ENCODE assay signal across 8 cellular contexts in genomic region chr7:6271091-6271658, GRCh38. TPM values are rescaled to one million over a fixed set of nuclear protein-coding genes. Genes with fewer than 3 reads are reported as not detected.
DNase-seq lines count a peak whose midpoint lies in the region; ATAC-seq and TF ChIP-seq lines count a peak whose summit lies in the region.

No MANE protein-coding gene starts in this region.

- H3K18ac ChIP-seq in neuronal stem cell (ENCODE audit: low read length) = no peak overlapping the region

- H3K9ac ChIP-seq in neuronal stem cell (ENCODE audit: low read depth, low read length, poor library complexity) = peak overlapping the region; percentile 67

- no peaks in the 10 kb centered on the region for H3K9me3 Mint-ChIP-seq in activated naive CD4-positive, alpha-beta T cell treated with anti-CD3 and anti-CD28 coated beads, Interleukin-2, amount 50 U/mL, for 24 hours

- H3K14ac ChIP-seq in neuronal stem cell (ENCODE audit: low read length) = no peak overlapping the region

- no peak overlapping the region for H4K8ac ChIP-seq in neuronal stem cell (ENCODE audit: low read depth, low read length)

- no peak for ATAC-seq in GM18861 (IDR thresholded peaks at IDR 0.05; ENCODE audit: unreplicated experiment)

- peaks cover 4% of the 10 kb centered on the region for H3K79me1 ChIP-seq in neuronal stem cell (ENCODE audit: low read depth, low read length)

- peak overlapping the region; percentile 91 for H3K4me3 Mint-ChIP-seq in activated naive CD4-positive, alpha-beta T cell treated with anti-CD3 and anti-CD28 coated beads, Interleukin-2, amount 50 U/mL, for 24 hours

- H3K9me3 ChIP-seq in neuronal stem cell (replicated peaks in 1 of 2; ENCODE audit: control insufficient read depth in 2 of 2, insufficient read depth in 1 of 2, low read depth in 1 of 2, low read length in 2 of 2) = no peaks in the 10 kb centered on the region

- H2BK5ac ChIP-seq in neuronal stem cell (ENCODE audit: low read length) = no peak overlapping the region

- H3K4me1 Mint-ChIP-seq in activated naive CD4-positive, alpha-beta T cell treated with anti-CD3 and anti-CD28 coated beads, Interleukin-2, amount 50 U/mL, for 24 hours = peaks cover 26% of the 10 kb centered on the region

- DNase-seq in AG09309 (ENCODE audit: low read depth) = no peak
- DNase-seq in GM20000 (ENCODE audit: low spot score) = peak; percentile 48
- DNase-seq in OCI-M1 (lab: John Stamatoyannopoulos, UW) = peak; percentile 25
- peak; percentile 60 for DNase-seq in glomerular visceral epithelial cell (ENCODE audit: extremely low spot score)
- DNase-seq in neuronal stem cell (ENCODE audit: low spot score) = no peak

- TF ChIP-seq CTCF in AG09309 (IDR thresholded peaks at IDR 0.05; ENCODE audit: control insufficient read depth, insufficient read depth, low read depth, low read length, missing control alignments) = peak; percentile 63
- no peak for TF ChIP-seq CTCF in GM20000 (IDR thresholded peaks at IDR 0.05; ENCODE audit: extremely low read depth, missing control alignments)

- H3K36me3 ChIP-seq in neuronal stem cell (replicated peaks in 1 of 2; ENCODE audit: control insufficient read depth in 2 of 2, insufficient read depth in 2 of 2, low read length in 2 of 2) (peaks cover 0 to 2% of the 10 kb centered on the region in 2 donors), urinary bladder (ENCODE audit: insufficient read depth) (no peaks in the 10 kb centered on the region)

- H3K4me3 ChIP-seq in AG09309 (ENCODE audit: control insufficient read depth, low read depth, low read length) (peak overlapping the region; percentile 59), neuronal stem cell (ENCODE audit: low read length in 2 of 2) (peak overlapping the region; percentile 92 to 93), urinary bladder (ENCODE audit: low read depth, low read length) (peak overlapping the region; percentile 98)

- H2BK15ac ChIP-seq in neuronal stem cell (ENCODE audit: low read length) = no peak overlapping the region

- peak overlapping the region; percentile 13 for H3K27ac Mint-ChIP-seq in activated naive CD4-positive, alpha-beta T cell treated with anti-CD3 and anti-CD28 coated beads, Interleukin-2, amount 50 U/mL, for 24 hours

- no CpG with 5 or more reads among the region's 14 CpGs for WGBS in neuronal stem cell (ENCODE audit: extremely low coverage in 2 of 2, insufficient read length in 2 of 2, insufficient replicate concordance in 1 of 2), 2 donors
- 2% methylated on average over 14 of the region's 14 CpGs for WGBS in urinary bladder

- no peak overlapping the region for H3K23ac ChIP-seq in neuronal stem cell (ENCODE audit: low read depth, low read length, poor library complexity)

- peak overlapping the region; percentile 92 for H3K4me2 ChIP-seq in neuronal stem cell (ENCODE audit: insufficient read depth, low read length, poor library complexity, severe bottlenecking)

- no peak overlapping the region for H2AK5ac ChIP-seq in neuronal stem cell (ENCODE audit: low read depth, low read length)

- peaks cover 0 to 11% (median 11%) of the 10 kb centered on the region in 3 experiments for H3K27me3 ChIP-seq in neuronal stem cell (ENCODE audit: control insufficient read depth in 3 of 3, insufficient read depth in 3 of 3, low read depth in 1 of 3, low read length in 3 of 3)

- H2BK12ac ChIP-seq in neuronal stem cell (ENCODE audit: low read length) = no peak overlapping the region

- no peak overlapping the region for H3K4ac ChIP-seq in neuronal stem cell (ENCODE audit: low read length)

- H3K36me3 Mint-ChIP-seq in activated naive CD4-positive, alpha-beta T cell treated with anti-CD3 and anti-CD28 coated beads, Interleukin-2, amount 50 U/mL, for 24 hours = no peaks in the 10 kb centered on the region

- H3K4me1 ChIP-seq in neuronal stem cell (ENCODE audit: control insufficient read depth in 2 of 2, insufficient read depth in 1 of 2, low read depth in 1 of 2, low read length in 2 of 2) (peaks cover 7 to 15% of the 10 kb centered on the region in 2 donors), urinary bladder (ENCODE audit: insufficient read depth) (no peaks in the 10 kb centered on the region)

- no peak overlapping the region for H2BK120ac ChIP-seq in neuronal stem cell (ENCODE audit: low read depth, low read length)

- peaks cover 4% of the 10 kb centered on the region for H3K27me3 Mint-ChIP-seq in activated naive CD4-positive, alpha-beta T cell treated with anti-CD3 and anti-CD28 coated beads, Interleukin-2, amount 50 U/mL, for 24 hours

- H2AFZ ChIP-seq in neuronal stem cell (ENCODE audit: low read length) = peak overlapping the region; percentile 88

- H3K27ac ChIP-seq in neuronal stem cell (replicated peaks; ENCODE audit: low read length) = no peak overlapping the region
- H3K27ac ChIP-seq in urinary bladder (ENCODE audit: low read depth) = no peak overlapping the region

- H4K91ac ChIP-seq in neuronal stem cell (ENCODE audit: low read depth, low read length, poor library complexity) = no peak overlapping the region

RNA-seq across cellular contexts. Expression of gene CYTH3, which starts 1.2 kb away (rescaled TPM):
- polyA plus RNA-seq in neuronal stem cell (2013, experiment 1 of 2) = 9.5 TPM
- polyA plus RNA-seq in neuronal stem cell (2013, experiment 2 of 2) = 9.5 TPM
- total RNA-seq in urinary bladder = 28.9 TPM
- 23.5 TPM for polyA plus RNA-seq in urinary bladder

Comparison
In these comparisons a context has a peak if more than half of its experiments do, and no peak if none do; other contexts are left out.
1. DNase-seq: peak in GM20000 (single experiment), OCI-M1 (single experiment) and glomerular visceral epithelial cell (single experiment); none in AG09309 (single experiment) and neuronal stem cell (single experiment).
2. Peak in every context shown above with its lines, with median percentiles within 50 percentile points of each other: H3K4me3 ChIP-seq.